22 cellular contexts compared by ENCODE assay signal in genomic region chr5:5687113-5687512, GRCh38.
"Had no signal": no experiment of that assay in that cellular context is flagged by ENCODE, and none has a peak within 500 bp of the region (broad histone marks: within the 10 kb centered on the region; RNA-seq: fewer than 3 reads in every experiment).

No MANE protein-coding gene starts in this region.

- H3K4me3 ChIP-seq: MG63, SJCRH30 had no signal

- H3K27me3 ChIP-seq: SJCRH30 had no signal

- H3K4me1 ChIP-seq: SJCRH30 had no signal

- H3K9me3 ChIP-seq: SJCRH30 had no signal

- DNase-seq: IMR-90, Karpas-422, KG1, MG63, NCI-H1092, NCI-H1105 treated with DMSO at 0.1 percent for 48 hours, NCI-H1417 treated with DMSO at 0.1 percent for 48 hours, NCI-H146, NCI-H187, NCI-H2029, NCI-H2081 treated with DMSO at 0.1 percent for 48 hours, NCI-H2171, NCI-H226, NCI-H446, NCI-H510A, NCI-H524 treated with DMSO at 0.1 percent for 48 hours, NCI-H69, NCI-H774, SHP77 treated with DMSO at 0.1 percent for 48 hours, SJCRH30 had no signal

- H3K36me3 ChIP-seq: MG63, SJCRH30 had no signal

- ATAC-seq: HepG2, SK-N-SH treated with all-trans-retinoic acid at 6 μM for 48 hours had no signal

- H3K27ac ChIP-seq: SJCRH30 had no signal
